8 cellular contexts compared by ENCODE assay signal in the genomic region with DNA sequence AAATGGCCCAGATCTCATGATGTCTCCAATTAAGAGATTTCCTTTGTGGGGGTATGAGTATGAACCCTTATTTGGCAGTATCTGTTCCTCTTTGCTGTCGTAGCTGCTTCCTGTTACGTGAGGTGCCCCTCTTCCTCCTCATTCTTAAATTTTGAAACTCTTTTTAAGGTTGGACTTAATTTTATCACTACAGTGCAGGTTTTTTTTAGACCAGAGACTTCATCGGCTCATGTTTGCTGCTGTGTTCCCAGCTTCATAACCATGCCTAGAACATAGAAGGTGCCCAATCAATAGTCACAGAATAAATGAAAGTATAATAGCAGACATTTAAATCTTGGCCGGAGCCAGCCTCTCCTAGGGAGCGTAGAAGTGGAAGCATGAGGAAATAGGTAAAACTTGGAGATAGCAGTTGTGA. TPM values are rescaled to one million over a fixed set of nuclear protein-coding genes. Genes with fewer than 3 reads are reported as not detected.
A peak's percentile ranks its signal among the peaks of the same experiment; 100 is the strongest.
DNase-seq lines count a peak whose midpoint lies in the region; ATAC-seq and TF ChIP-seq lines count a peak whose summit lies in the region.

No MANE protein-coding gene starts in this region.

- no peak overlapping the region for H4K8ac ChIP-seq in mesenchymal stem cell (ENCODE audit: low read length)

- peaks cover 42% of the 10 kb centered on the region for H3K79me2 ChIP-seq in OCI-LY1 (ENCODE audit: insufficient read depth, low read length)

- H3K4me2 ChIP-seq in OCI-LY1 (ENCODE audit: low read length) (peak overlapping the region; percentile 99), mesenchymal stem cell (ENCODE audit: low read length, poor library complexity, severe bottlenecking) (peak overlapping the region; percentile 40)

- H3K9me3 ChIP-seq in OCI-LY1 (ENCODE audit: low read length) (no peaks in the 10 kb centered on the region), mesenchymal stem cell (ENCODE audit: control insufficient read depth, low read length) (no peaks in the 10 kb centered on the region)

- no peaks in the 10 kb centered on the region for H3K27me3 ChIP-seq in OCI-LY1 (ENCODE audit: insufficient read depth, low read length)
- no peaks in the 10 kb centered on the region for H3K27me3 ChIP-seq in mesenchymal stem cell (ENCODE audit: control insufficient read depth in 1 of 2, insufficient read depth in 1 of 2, low read length in 2 of 2)

- H2BK120ac ChIP-seq in mesenchymal stem cell (ENCODE audit: low read depth, low read length) = no peak overlapping the region

- H3K9me2 ChIP-seq in OCI-LY1 (ENCODE audit: low read depth, low read length) = no peaks in the 10 kb centered on the region

- H3F3A ChIP-seq in OCI-LY1 (ENCODE audit: insufficient read depth, low read length) = no peaks in the 10 kb centered on the region

- no peak overlapping the region for H3K4ac ChIP-seq in mesenchymal stem cell (ENCODE audit: low read depth in 1 of 2, low read length in 2 of 2)

- H2AK5ac ChIP-seq in mesenchymal stem cell (ENCODE audit: low read length, severe bottlenecking) = no peak overlapping the region

- no peak overlapping the region for H3K23ac ChIP-seq in mesenchymal stem cell (ENCODE audit: low read length in 2 of 2)

- 100% methylated on average over 2 of the region's 5 CpGs for WGBS in mesenchymal stem cell

- no peak for DNase-seq in mesenchymal stem cell
- no peak for DNase-seq in GDM1 (lab: John Stamatoyannopoulos, UW)
- DNase-seq in HT-29 (ENCODE audit: low spot score) = no peak
- DNase-seq in DMS79 (lab: John Stamatoyannopoulos, UW) = no peak
- no peak for DNase-seq in activated CD4-positive, alpha-beta T cell treated with anti-CD3 and anti-CD28 coated beads, Interleukin-2, amount 50 U/mL, for 1 hour

- H4K20me1 ChIP-seq in OCI-LY1 (ENCODE audit: insufficient read depth, low read length) = no peaks in the 10 kb centered on the region

- H3K14ac ChIP-seq in mesenchymal stem cell (ENCODE audit: low read length in 2 of 2) = no peak overlapping the region

- H3K9ac ChIP-seq in OCI-LY1 (ENCODE audit: low read length) (peak overlapping the region; percentile 80), mesenchymal stem cell (ENCODE audit: low read length) (no peak overlapping the region)

- H3K4me1 ChIP-seq in OCI-LY1 (ENCODE audit: insufficient read depth, low read length, severe bottlenecking) = peaks cover 30% of the 10 kb centered on the region
- peaks cover 10% of the 10 kb centered on the region for H3K4me1 ChIP-seq in mesenchymal stem cell (ENCODE audit: control insufficient read depth, insufficient read depth, low read depth, low read length)

- TF ChIP-seq CTCF in OCI-LY1 (IDR thresholded peaks at IDR 0.05; ENCODE audit: low read length) = no peak

- H3K27ac ChIP-seq in OCI-LY1 (ENCODE audit: low read depth, low read length, poor library complexity, severe bottlenecking) = peak overlapping the region; percentile 78
- H3K27ac ChIP-seq in mesenchymal stem cell (ENCODE audit: low read length, poor library complexity, severe bottlenecking) = no peak overlapping the region

- H3K36me3 ChIP-seq in OCI-LY1 (ENCODE audit: insufficient read depth, low read length) (peaks cover 35% of the 10 kb centered on the region), mesenchymal stem cell (ENCODE audit: control insufficient read depth in 1 of 2, insufficient read depth in 2 of 2, low read depth in 1 of 2, low read length in 2 of 2) (peaks cover 2 to 13% of the 10 kb centered on the region in 2 experiments)

- H2BK5ac ChIP-seq in mesenchymal stem cell (ENCODE audit: low read depth, low read length, poor library complexity, severe bottlenecking) = no peak overlapping the region

- H2BK15ac ChIP-seq in mesenchymal stem cell (ENCODE audit: low read depth, poor library complexity, severe bottlenecking) = no peak overlapping the region

- peak; percentile 44 for ATAC-seq in GM18861 (IDR thresholded peaks at IDR 0.05; ENCODE audit: unreplicated experiment)
- ATAC-seq in HG02678 (IDR thresholded peaks at IDR 0.05; ENCODE audit: unreplicated experiment) = peak; percentile 30

- peak overlapping the region; percentile 80 for H3K4me3 ChIP-seq in OCI-LY1 (ENCODE audit: low read depth, low read length, poor library complexity, severe bottlenecking)
- H3K4me3 ChIP-seq in mesenchymal stem cell (ENCODE audit: insufficient read depth in 1 of 2, low read depth in 1 of 2, low read length in 2 of 2) = no peak overlapping the region

- H3K18ac ChIP-seq in mesenchymal stem cell (ENCODE audit: low read depth in 1 of 2, low read length in 2 of 2) = no peak overlapping the region

- no peak overlapping the region for H4K91ac ChIP-seq in mesenchymal stem cell (ENCODE audit: low read length)

- no peak overlapping the region for H2AFZ ChIP-seq in OCI-LY1 (ENCODE audit: low read length)
- no peak overlapping the region for H2AFZ ChIP-seq in mesenchymal stem cell (ENCODE audit: low read depth, low read length)

- H2BK12ac ChIP-seq in mesenchymal stem cell (ENCODE audit: low read length in 2 of 2) = no peak overlapping the region

- peaks cover 16% of the 10 kb centered on the region for H3K79me1 ChIP-seq in mesenchymal stem cell (replicated peaks; ENCODE audit: low read length, poor library complexity, severe bottlenecking)

RNA-seq across cellular contexts. Expression of a gene that starts 2.4 kb away (rescaled TPM):
- 7.5 TPM for polyA plus RNA-seq in mesenchymal stem cell (2013, experiment 1 of 2)
- 7.1 TPM for polyA plus RNA-seq in mesenchymal stem cell (2013, experiment 2 of 2)
- 23.2 and 28.8 TPM in 2 replicates for total RNA-seq in HT-29 (2014; rRNA removed; shearing (Covaris generic))

RNA-seq across cellular contexts. Expression of a gene that starts 33.4 kb away (rescaled TPM):
- polyA plus RNA-seq in mesenchymal stem cell (2013, experiment 1 of 2) = 0.06 TPM
- not detected for polyA plus RNA-seq in mesenchymal stem cell (2013, experiment 2 of 2)
- total RNA-seq in HT-29 (2014; rRNA removed; shearing (Covaris generic)) = 0.08 and 0.44 TPM in 2 replicates
